Comparison of ENCODE assay signal across 18 cellular contexts in genomic region chr11:43985386-43985752, GRCh38. TPM values are rescaled to one million over a fixed set of nuclear protein-coding genes. Genes with fewer than 3 reads are reported as not detected.
"Had no signal": no experiment of that assay in that cellular context is flagged by ENCODE, and none has a peak within 500 bp of the region (broad histone marks: within the 10 kb centered on the region; RNA-seq: fewer than 3 reads in every experiment).

No MANE protein-coding gene starts in this region.

- H3K4me3 ChIP-seq: ascending aorta, breast epithelium, esophagus muscularis mucosa, heart right ventricle, lung, prostate gland, right atrium auricular region, stomach had no signal

- H3K9me3 ChIP-seq: ascending aorta, breast epithelium, esophagus muscularis mucosa, heart right ventricle, prostate gland, right atrium auricular region, stomach had no signal

- ATAC-seq: activated CD4-positive, CD25-positive, alpha-beta regulatory T cell treated with anti-CD3 and anti-CD28 coated beads, Interleukin-2, amount 50 U/mL, for 24 hours; stimulated activated effector memory CD8-positive, alpha-beta T cell treated with anti-CD3 and anti-CD28 coated beads, Interleukin-12 subunit alpha, Interleukin-12 subunit beta, amount 100 ng/mL, for 72 hours had no signal

- H3K27me3 ChIP-seq: ascending aorta, esophagus muscularis mucosa, heart right ventricle, right atrium auricular region, stomach had no signal

- H3K4me3 Mint-ChIP-seq: immature natural killer cell; stimulated activated effector memory CD8-positive, alpha-beta T cell treated with anti-CD3 and anti-CD28 coated beads, Interleukin-12 subunit alpha, Interleukin-12 subunit beta, amount 100 ng/mL, for 72 hours had no signal

- H3K36me3 Mint-ChIP-seq: immature natural killer cell; stimulated activated effector memory CD8-positive, alpha-beta T cell treated with anti-CD3 and anti-CD28 coated beads, Interleukin-12 subunit alpha, Interleukin-12 subunit beta, amount 100 ng/mL, for 72 hours had no signal

- DNase-seq: activated CD4-positive, alpha-beta T cell treated with anti-CD3 and anti-CD28 coated beads, Interleukin-2, amount 50 U/mL, for 1 hour; activated CD8-positive, alpha-beta memory T cell treated with anti-CD3 and anti-CD28 coated beads for 24 hours; activated effector memory CD4-positive, alpha-beta T cell treated with anti-CD3 and anti-CD28 coated beads, Interleukin-2, amount 50 U/mL, for 16 hours; activated naive CD4-positive, alpha-beta T cell treated with anti-CD3 and anti-CD28 coated beads, Interleukin-2, amount 50 U/mL, for 16 hours; activated T-cell treated with anti-CD3 and anti-CD28 coated beads, Interleukin-2, amount 50 U/mL, for 48 hours; cortex of kidney; heart right ventricle; immature natural killer cell; stimulated activated CD4-positive, alpha-beta T cell treated with anti-CD3 and anti-CD28 coated beads, Interleukin-4, amount 100 ng/mL, for 24 hours had no signal

- H3K27ac ChIP-seq: prostate gland had no signal

- H3K4me1 Mint-ChIP-seq: immature natural killer cell; stimulated activated effector memory CD8-positive, alpha-beta T cell treated with anti-CD3 and anti-CD28 coated beads, Interleukin-12 subunit alpha, Interleukin-12 subunit beta, amount 100 ng/mL, for 72 hours had no signal

- H3K27ac Mint-ChIP-seq: immature natural killer cell; stimulated activated effector memory CD8-positive, alpha-beta T cell treated with anti-CD3 and anti-CD28 coated beads, Interleukin-12 subunit alpha, Interleukin-12 subunit beta, amount 100 ng/mL, for 72 hours had no signal

- H3K9me3 Mint-ChIP-seq: immature natural killer cell; stimulated activated effector memory CD8-positive, alpha-beta T cell treated with anti-CD3 and anti-CD28 coated beads, Interleukin-12 subunit alpha, Interleukin-12 subunit beta, amount 100 ng/mL, for 72 hours had no signal

- H3K36me3 ChIP-seq: ascending aorta, breast epithelium, esophagus muscularis mucosa, heart right ventricle, prostate gland, right atrium auricular region, stomach had no signal

- H3K4me1 ChIP-seq: prostate gland had no signal

RNA-seq across cellular contexts. Expression of gene C11orf96, which starts 42.9 kb away (rescaled TPM):
- polyA plus RNA-seq: immature natural killer cell had no signal
